Comparison of ENCODE assay signal across 9 cellular contexts in the genomic region with DNA sequence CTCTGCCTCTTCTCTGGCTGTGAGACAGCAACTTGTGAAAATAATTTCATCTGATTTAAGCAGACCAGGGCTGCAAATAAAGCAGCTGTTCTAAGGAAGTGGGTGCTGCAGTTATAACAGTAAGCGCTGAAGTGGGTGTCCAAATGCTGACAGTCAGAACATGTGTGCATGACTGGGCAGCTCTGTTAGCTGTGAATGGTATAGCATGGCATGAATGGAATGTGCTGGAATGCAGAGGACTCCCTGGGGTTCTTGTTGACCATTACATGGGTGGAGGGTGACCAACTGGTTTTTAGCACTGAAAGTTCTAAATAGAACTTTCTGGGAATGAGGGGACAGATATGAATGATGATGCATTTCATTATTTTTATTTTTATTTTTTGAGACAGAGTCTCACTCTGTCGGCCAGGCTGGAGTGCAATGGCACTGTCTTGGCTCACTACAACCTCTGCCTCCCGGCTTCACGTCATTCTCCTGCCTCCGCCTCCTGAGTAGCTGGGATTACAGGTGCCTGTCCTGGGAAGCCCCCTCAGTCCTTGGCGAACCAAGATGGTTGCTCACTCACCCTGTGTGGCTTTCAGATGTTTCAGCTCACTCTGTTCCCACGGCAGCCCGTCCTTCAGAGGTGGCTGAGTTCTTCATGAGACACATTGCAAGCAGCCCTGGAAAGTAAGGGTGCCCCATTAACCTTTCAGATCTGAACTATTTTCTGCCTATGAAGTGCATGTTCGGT.
DNase-seq lines count a peak whose midpoint lies in the region; ATAC-seq and TF ChIP-seq lines count a peak whose summit lies in the region.
"Had no signal": no experiment of that assay in that cellular context is flagged by ENCODE, and none has a peak within 500 bp of the region (broad histone marks: within the 10 kb centered on the region; RNA-seq: fewer than 3 reads in every experiment).

No MANE protein-coding gene starts in this region.

- no peak overlapping the region for H3K4me3 ChIP-seq in AG09309 (ENCODE audit: control insufficient read depth, low read depth, low read length)
- H3K4me3 ChIP-seq in PC-3 (ENCODE audit: low read length), result no peak overlapping the region
- no peak overlapping the region for H3K4me3 ChIP-seq in mucosa of descending colon

- no TSS peak for BruUV-seq in PC-3 (replicated peaks; lab: Mats Ljungman, UMichigan)

- H3K4me2 ChIP-seq in PC-3 (ENCODE audit: low read length), result peak overlapping the region; percentile 48

- intact Hi-C loops in PC-3 (cut with micrococcal nuclease), result loop anchor here (1.0 to 2.0 kb wide), 2 partner anchors 36 to 72 kb away; no protein-coding TSS in a partner anchor
- intact Hi-C loops in mucosa of descending colon (cut with DNase I, micrococcal nuclease), result no loop called here

- H3K9me3 ChIP-seq in PC-3 (ENCODE audit: low read length) (no peaks in the 10 kb centered on the region), mucosa of descending colon (peaks cover 3% of the 10 kb centered on the region)

- H3K27me3 ChIP-seq in PC-3 (ENCODE audit: low read length), result no peaks in the 10 kb centered on the region

- CTCF ChIA-PET in PC-3 (lab: Charles Lee), result no interaction called here

- ATAC-seq in PC-3, result peak; percentile 100
- ATAC-seq in mucosa of descending colon, result peak; percentile 20

- no peaks in the 10 kb centered on the region for H3K9me2 ChIP-seq in PC-3 (replicated peaks; ENCODE audit: low read length)

- H3K4me1 ChIP-seq in PC-3 (ENCODE audit: insufficient read depth, low read length), result peaks cover 14% of the 10 kb centered on the region
- no peaks in the 10 kb centered on the region for H3K4me1 ChIP-seq in mucosa of descending colon (ENCODE audit: low read depth)

- H3K79me2 ChIP-seq in PC-3 (ENCODE audit: low read length), result no peaks in the 10 kb centered on the region

- no peak overlapping the region for H3K9ac ChIP-seq in PC-3 (ENCODE audit: low read length)

- no peaks in the 10 kb centered on the region for H3F3A ChIP-seq in PC-3 (ENCODE audit: low read length, unreplicated experiment)

- peak; percentile 94 for DNase-seq in AG09309 (ENCODE audit: low read depth)
- peak; percentile 97 for DNase-seq in PC-3
- peak; percentile 97 for DNase-seq in fibroblast of gingiva (ENCODE audit: low read depth)
- DNase-seq in mucosa of descending colon, result no peak
- DNase-seq in stimulated activated CD4-positive, alpha-beta T cell treated with anti-CD3 and anti-CD28 coated beads, Interleukin-1b, Interleukin-23, amount 100 ng/mL, for 48 hours, result no peak
- no peak for DNase-seq in putamen (ENCODE audit: low spot score)
- DNase-seq in NOMO-1 treated with DMSO at 0.1 percent for 48 hours (lab: John Stamatoyannopoulos, UW; ENCODE audit: unreplicated experiment), result no peak
- no peak for DNase-seq in COR-L47 (lab: John Stamatoyannopoulos, UW)
- DNase-seq: CD4-positive, alpha-beta memory T cell had no signal

- no peak overlapping the region for H2AFZ ChIP-seq in PC-3 (ENCODE audit: low read length)

- TF ChIP-seq CTCF in AG09309 (IDR thresholded peaks at IDR 0.05; ENCODE audit: control insufficient read depth, insufficient read depth, low read depth, low read length, missing control alignments) (no peak), PC-3 (conservative IDR thresholded peaks at IDR 0.05; ENCODE audit: low read depth, low read length) (no peak), mucosa of descending colon (IDR thresholded peaks at IDR 0.05) (no peak)

- H3K36me3 ChIP-seq in PC-3 (ENCODE audit: low read depth, low read length), result no peaks in the 10 kb centered on the region
- no peaks in the 10 kb centered on the region for H3K36me3 ChIP-seq in mucosa of descending colon (ENCODE audit: low read depth)

- H3K27ac ChIP-seq in PC-3 (ENCODE audit: low read length), result no peak overlapping the region

- POLR2A ChIA-PET in PC-3 (lab: Charles Lee; ENCODE audit: unreplicated experiment), result interaction anchor here (0.6 kb wide), 2 partner anchors 39 to 458 kb away, joined by 3 to 8 read pairs; no protein-coding TSS in a partner anchor

- no peaks in the 10 kb centered on the region for H4K20me1 ChIP-seq in PC-3 (ENCODE audit: low read length)

Comparison
In these comparisons a context has a peak if more than half of its experiments do, and no peak if none do; other contexts are left out.
1. DNase-seq: peak in AG09309 (single experiment), PC-3 (single experiment) and fibroblast of gingiva (single experiment); none in mucosa of descending colon (0 of 3), stimulated activated CD4-positive, alpha-beta T cell treated with anti-CD3 and anti-CD28 coated beads, Interleukin-1b, Interleukin-23, amount 100 ng/mL, for 48 hours (single experiment), putamen (single experiment), NOMO-1 treated with DMSO at 0.1 percent for 48 hours (single experiment) and COR-L47 (single experiment).